9 cellular contexts compared by ENCODE assay signal in genomic region chr1:31723828-31724359, GRCh38. TPM values are rescaled to one million over a fixed set of nuclear protein-coding genes. Genes with fewer than 3 reads are reported as not detected.
DNase-seq lines count a peak whose midpoint lies in the region; ATAC-seq and TF ChIP-seq lines count a peak whose summit lies in the region.
"Had no signal": no experiment of that assay in that cellular context is flagged by ENCODE, and none has a peak within 500 bp of the region (broad histone marks: within the 10 kb centered on the region; RNA-seq: fewer than 3 reads in every experiment).

No MANE protein-coding gene starts in this region.

- no peak overlapping the region for H3K27ac Mint-ChIP-seq in activated T-helper 2 cell treated with anti-CD3 and anti-CD28 coated beads, Interferon-gamma antibody, Interleukin-2, Interleukin-4, amounts not matched to agents 10 μg/mL and 5 μg/mL and 100 μg/mL, durations not matched to agents 14 hours and 24 hours and 36 hours
- H3K27ac Mint-ChIP-seq: activated naive CD4-positive, alpha-beta T cell treated with anti-CD3 and anti-CD28 coated beads, Interleukin-2, amount 50 U/mL, for 72 hours had no signal

- peak; percentile 80 for DNase-seq in DND-41
- DNase-seq in MM.1S: peak; percentile 68
- peak; percentile 35 for DNase-seq in activated T-helper 2 cell treated with anti-CD3 and anti-CD28 coated beads, Interferon-gamma antibody, Interleukin-2, Interleukin-4, amounts not matched to agents 10 μg/mL and 5 μg/mL and 100 μg/mL, durations not matched to agents 14 hours and 24 hours and 36 hours (ENCODE audit: low spot score)
- DNase-seq in heart left ventricle: peak; percentile 50 to 80 (median 72)
- peak; percentile 44 for DNase-seq in stimulated activated CD4-positive, alpha-beta T cell treated with anti-CD3 and anti-CD28 coated beads, Interleukin-12 subunit alpha, Interleukin-12 subunit beta, amount 100 ng/mL, for 4 hours
- no peak for DNase-seq in NCI-H2171 treated with DMSO at 0.1 percent for 48 hours (lab: John Stamatoyannopoulos, UW)

- H3K4me1 Mint-ChIP-seq in activated T-helper 2 cell treated with anti-CD3 and anti-CD28 coated beads, Interferon-gamma antibody, Interleukin-2, Interleukin-4, amounts not matched to agents 10 μg/mL and 5 μg/mL and 100 μg/mL, durations not matched to agents 14 hours and 24 hours and 36 hours (ENCODE audit: low read depth): no peaks in the 10 kb centered on the region

- H3K79me2 ChIP-seq in DND-41 (ENCODE audit: insufficient read depth, low read length) (no peaks in the 10 kb centered on the region), MM.1S (ENCODE audit: low read length) (no peaks in the 10 kb centered on the region)

- H4K20me1 ChIP-seq in DND-41 (ENCODE audit: insufficient read depth, low read length): peaks cover 22% of the 10 kb centered on the region
- no peaks in the 10 kb centered on the region for H4K20me1 ChIP-seq in MM.1S (ENCODE audit: insufficient read depth, low read length)

- H3K36me3 ChIP-seq in DND-41 (ENCODE audit: insufficient read depth, low read length): no peaks in the 10 kb centered on the region
- no peaks in the 10 kb centered on the region for H3K36me3 ChIP-seq in MM.1S (replicated peaks; ENCODE audit: insufficient read depth, low read length)
- H3K36me3 ChIP-seq in heart left ventricle: no peaks in the 10 kb centered on the region

- H3K9me3 ChIP-seq in DND-41 (ENCODE audit: insufficient read depth, low read length, severe bottlenecking) (no peaks in the 10 kb centered on the region), MM.1S (replicated peaks; ENCODE audit: insufficient read depth, low read length) (no peaks in the 10 kb centered on the region), heart left ventricle (no peaks in the 10 kb centered on the region)

- H3K4me3 ChIP-seq in DND-41 (ENCODE audit: low read depth in 1 of 2, low read length in 2 of 2): no peak overlapping the region
- no peak overlapping the region for H3K4me3 ChIP-seq in MM.1S (ENCODE audit: low read length)
- no peak overlapping the region for H3K4me3 ChIP-seq in heart left ventricle

- TF ChIP-seq CTCF in DND-41 (IDR thresholded peaks at IDR 0.05; ENCODE audit: borderline replicate concordance, extremely low read depth, low read length, poor library complexity, severe bottlenecking): no peak
- TF ChIP-seq CTCF in MM.1S (IDR thresholded peaks at IDR 0.05; ENCODE audit: low read length): no peak
- TF ChIP-seq CTCF in heart left ventricle (IDR thresholded peaks at IDR 0.05): no peak

- H3K4me1 ChIP-seq in DND-41 (ENCODE audit: insufficient read depth, low read length) (no peaks in the 10 kb centered on the region), MM.1S (ENCODE audit: low read length) (no peaks in the 10 kb centered on the region), heart left ventricle (no peaks in the 10 kb centered on the region)

- no peaks in the 10 kb centered on the region for H3K9me3 Mint-ChIP-seq in activated T-helper 2 cell treated with anti-CD3 and anti-CD28 coated beads, Interferon-gamma antibody, Interleukin-2, Interleukin-4, amounts not matched to agents 10 μg/mL and 5 μg/mL and 100 μg/mL, durations not matched to agents 14 hours and 24 hours and 36 hours
- H3K9me3 Mint-ChIP-seq: activated naive CD4-positive, alpha-beta T cell treated with anti-CD3 and anti-CD28 coated beads, Interleukin-2, amount 50 U/mL, for 72 hours had no signal

- WGBS in heart left ventricle, 4 donors: 30 to 39% (median 36%) methylated on average over 5 of the region's 5 CpGs

- intact Hi-C loops in activated T-helper 2 cell treated with anti-CD3 and anti-CD28 coated beads, Interferon-gamma antibody, Interleukin-2, Interleukin-4, amounts not matched to agents 10 μg/mL and 5 μg/mL and 100 μg/mL, durations not matched to agents 14 hours and 24 hours and 36 hours (cut with micrococcal nuclease): no loop called here
- intact Hi-C loops in heart left ventricle (cut with DNase I): no loop called here

- no peaks in the 10 kb centered on the region for H3F3A ChIP-seq in MM.1S (ENCODE audit: insufficient read depth, low read length)

- H3K27me3 Mint-ChIP-seq in activated T-helper 2 cell treated with anti-CD3 and anti-CD28 coated beads, Interferon-gamma antibody, Interleukin-2, Interleukin-4, amounts not matched to agents 10 μg/mL and 5 μg/mL and 100 μg/mL, durations not matched to agents 14 hours and 24 hours and 36 hours (ENCODE audit: low read depth): peaks cover 2% of the 10 kb centered on the region

- H2AFZ ChIP-seq in DND-41 (ENCODE audit: low read depth, low read length) (no peak overlapping the region), MM.1S (ENCODE audit: low read length) (no peak overlapping the region)

- ATAC-seq in DND-41 (ENCODE audit: insufficient read depth, low read depth) (peak; percentile 90), heart left ventricle (peak in 2 of 4 donors; percentile 30 to 40), HG03342 (IDR thresholded peaks at IDR 0.05; ENCODE audit: unreplicated experiment) (no peak), HG02678 (IDR thresholded peaks at IDR 0.05; ENCODE audit: unreplicated experiment) (no peak)
- ATAC-seq: activated naive CD4-positive, alpha-beta T cell treated with anti-CD3 and anti-CD28 coated beads, Interleukin-2, amount 50 U/mL, for 72 hours had no signal

- no peaks in the 10 kb centered on the region for H3K36me3 Mint-ChIP-seq in activated T-helper 2 cell treated with anti-CD3 and anti-CD28 coated beads, Interferon-gamma antibody, Interleukin-2, Interleukin-4, amounts not matched to agents 10 μg/mL and 5 μg/mL and 100 μg/mL, durations not matched to agents 14 hours and 24 hours and 36 hours (ENCODE audit: low read depth)
- H3K36me3 Mint-ChIP-seq: activated naive CD4-positive, alpha-beta T cell treated with anti-CD3 and anti-CD28 coated beads, Interleukin-2, amount 50 U/mL, for 72 hours had no signal

- H3K27me3 ChIP-seq in DND-41 (ENCODE audit: insufficient read depth, low read length, poor library complexity) (no peaks in the 10 kb centered on the region), MM.1S (replicated peaks; ENCODE audit: insufficient read depth, low read length) (peaks cover 16% of the 10 kb centered on the region), heart left ventricle (peaks cover 0 to 3% (median 0%) of the 10 kb centered on the region in 9 donors)

- no peak overlapping the region for H3K4me3 Mint-ChIP-seq in activated T-helper 2 cell treated with anti-CD3 and anti-CD28 coated beads, Interferon-gamma antibody, Interleukin-2, Interleukin-4, amounts not matched to agents 10 μg/mL and 5 μg/mL and 100 μg/mL, durations not matched to agents 14 hours and 24 hours and 36 hours (ENCODE audit: low read depth)

- no peak for TF ChIP-seq POLR2A in heart left ventricle (IDR thresholded peaks at IDR 0.05)

- H3K27ac ChIP-seq in DND-41 (ENCODE audit: low read length) (no peak overlapping the region), MM.1S (ENCODE audit: low read length) (no peak overlapping the region), heart left ventricle (no peak overlapping the region)

- H3K4me2 ChIP-seq in DND-41 (ENCODE audit: insufficient read depth, low read length) (no peak overlapping the region), MM.1S (ENCODE audit: low read depth, low read length) (no peak overlapping the region)

- no peaks in the 10 kb centered on the region for H3K9me2 ChIP-seq in MM.1S (replicated peaks; ENCODE audit: insufficient read depth, low read length)

- no peak overlapping the region for H3K9ac ChIP-seq in DND-41 (ENCODE audit: low read depth, low read length)
- H3K9ac ChIP-seq in MM.1S (ENCODE audit: low read length): no peak overlapping the region

RNA-seq across cellular contexts. Expression of gene COL16A1, which starts 20.1 kb away (rescaled TPM):
- not detected in 2 replicates for total RNA-seq in activated T-helper 2 cell treated with anti-CD3 and anti-CD28 coated beads, Interferon-gamma antibody, Interleukin-2, Interleukin-4, amounts not matched to agents 10 μg/mL and 5 μg/mL and 100 μg/mL, durations not matched to agents 14 hours and 24 hours and 36 hours
- total RNA-seq in heart left ventricle: 10 to 100 TPM; 10.1 to 24.1 (median 13.1) TPM
- polyA plus RNA-seq in heart left ventricle: 10 to 100 TPM in 1 of 2 donors, 1 to 10 TPM in 1; 7.5 to 15.8 TPM

RNA-seq across cellular contexts. Expression of gene ADGRB2, which starts 40.2 kb away (rescaled TPM):
- 5.4 and 6.0 TPM in 2 replicates for total RNA-seq in activated T-helper 2 cell treated with anti-CD3 and anti-CD28 coated beads, Interferon-gamma antibody, Interleukin-2, Interleukin-4, amounts not matched to agents 10 μg/mL and 5 μg/mL and 100 μg/mL, durations not matched to agents 14 hours and 24 hours and 36 hours
- 10 to 100 TPM in 4 of 9 donors, 1 to 10 TPM in 5; 4.7 to 18.5 (median 9.6) TPM for total RNA-seq in heart left ventricle
- polyA plus RNA-seq in heart left ventricle: 10 to 100 TPM in 1 of 2 donors, 1 to 10 TPM in 1; 1.1 to 11.5 TPM

Comparison
In these comparisons a context has a peak if more than half of its experiments do, and no peak if none do; other contexts are left out.
1. RNA of gene COL16A1, which starts 20.1 kb away (total RNA-seq): 10.1 to 24.1 TPM in heart left ventricle; not detected in activated T-helper 2 cell treated with anti-CD3 and anti-CD28 coated beads, Interferon-gamma antibody, Interleukin-2, Interleukin-4, amounts not matched to agents 10 μg/mL and 5 μg/mL and 100 μg/mL, durations not matched to agents 14 hours and 24 hours and 36 hours; every median in the first group is over 10 times any median in the second.